ENCODE assay signal across 8 cellular contexts in the genomic region with DNA sequence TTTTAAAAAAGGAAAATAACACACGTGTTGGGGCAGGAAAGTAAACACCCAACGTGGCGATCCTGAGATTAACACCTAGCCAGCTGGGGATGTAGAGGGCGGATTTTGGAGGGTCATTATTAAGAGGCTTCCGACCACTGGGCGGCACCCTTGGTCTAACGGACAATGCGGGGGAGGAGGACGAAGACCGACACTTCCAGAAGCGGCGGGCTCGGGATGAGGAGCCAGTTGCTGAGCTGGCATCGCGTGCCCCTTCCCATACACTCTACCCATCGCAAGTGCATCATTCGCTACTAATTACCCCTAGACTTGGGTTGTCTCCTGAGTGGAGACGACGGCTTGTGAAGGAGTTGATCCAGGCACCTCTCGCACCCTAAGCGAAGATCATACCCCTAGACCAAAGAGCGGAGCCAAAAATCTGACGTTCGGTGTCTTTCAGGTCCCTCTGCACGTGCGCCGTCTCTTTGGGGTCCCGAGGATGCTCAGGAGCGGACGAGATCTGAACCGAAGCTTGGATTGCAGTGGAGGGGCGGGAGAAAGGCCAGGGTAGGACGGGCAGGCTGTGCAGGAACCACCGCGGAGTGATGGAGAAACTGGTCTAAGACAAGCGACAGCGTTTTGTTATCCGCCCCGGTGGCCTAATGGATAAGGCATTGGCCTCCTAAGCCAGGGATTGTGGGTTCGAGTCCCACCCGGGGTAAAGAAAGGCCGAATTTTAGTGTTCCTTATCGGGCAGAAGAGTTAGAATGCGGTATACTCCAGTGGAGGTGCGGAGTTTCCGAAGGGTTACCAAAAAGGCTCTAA. TPM values are rescaled to one million over a fixed set of nuclear protein-coding genes. Genes with fewer than 3 reads are reported as not detected.
DNase-seq lines count a peak whose midpoint lies in the region; ATAC-seq and TF ChIP-seq lines count a peak whose summit lies in the region.

No MANE protein-coding gene starts in this region.

- H3K9me3 Mint-ChIP-seq in chondrocyte (ENCODE audit: low read depth), result no peaks in the 10 kb centered on the region

- no peaks in the 10 kb centered on the region for H3K36me3 ChIP-seq in HAP-1 (replicated peaks)

- H3K9me3 ChIP-seq in HAP-1, result no peaks in the 10 kb centered on the region

- H3K4me1 Mint-ChIP-seq in chondrocyte (ENCODE audit: low read depth), result peaks cover 29% of the 10 kb centered on the region

- peak overlapping the region; percentile 76 for H3K4me3 Mint-ChIP-seq in chondrocyte (ENCODE audit: unreplicated experiment)

- in situ Hi-C loops in HAP-1 (cut with MboI; ENCODE audit: low sequenced_read_pairs), result no loop called here

- no peaks in the 10 kb centered on the region for H3K27me3 Mint-ChIP-seq in chondrocyte (ENCODE audit: low read depth)

- H3K36me3 Mint-ChIP-seq in chondrocyte (ENCODE audit: low read depth), result no peaks in the 10 kb centered on the region

- peak overlapping the region; percentile 51 for H3K4me3 ChIP-seq in AG09309 (ENCODE audit: control insufficient read depth, low read depth, low read length)
- H3K4me3 ChIP-seq in HAP-1, result peak overlapping the region; percentile 35

- ATAC-seq in activated CD4-positive, CD25-positive, alpha-beta regulatory T cell treated with anti-CD3 and anti-CD28 coated beads, Interleukin-2, amount 50 U/mL, for 24 hours, result peak; percentile 22 to 25
- no peak for ATAC-seq in HG03565 (IDR thresholded peaks at IDR 0.05; ENCODE audit: unreplicated experiment)

- TF ChIP-seq CTCF in AG09309 (IDR thresholded peaks at IDR 0.05; ENCODE audit: control insufficient read depth, insufficient read depth, low read depth, low read length, missing control alignments), result peak; percentile 43
- TF ChIP-seq CTCF in chondrocyte (IDR thresholded peaks at IDR 0.05), result peak; percentile 78

- H3K27ac Mint-ChIP-seq in chondrocyte (ENCODE audit: unreplicated experiment), result peak overlapping the region; percentile 87

- H3K27me3 ChIP-seq in HAP-1 (ENCODE audit: low read depth), result no peaks in the 10 kb centered on the region

- peaks cover 2% of the 10 kb centered on the region; the same call in 1 of the 2 replicates for H3K4me1 ChIP-seq in HAP-1

- DNase-seq in AG09309 (ENCODE audit: low read depth), result peak; percentile 62
- DNase-seq in HAP-1 (ENCODE audit: low spot score in 2 of 2), result peak; percentile 90 to 96
- DNase-seq in NCI-H226, result peak; percentile 85
- DNase-seq in chondrocyte (ENCODE audit: low spot score), result no peak
- peak; percentile 88 for DNase-seq in kidney glomerular epithelial cell (lab: John Stamatoyannopoulos, UW)
- peak; percentile 94 for DNase-seq in stimulated activated CD4-positive, alpha-beta T cell treated with anti-CD3 and anti-CD28 coated beads, Interleukin-15, amount 100 ng/mL, for 24 hours

RNA-seq across cellular contexts. Expression of a gene that starts 17.6 kb away (rescaled TPM):
- total RNA-seq in chondrocyte, result 10.6 to 13.0 TPM (median 10.8 TPM) in 3 replicates

RNA-seq across cellular contexts. Expression of a gene that starts 35.5 kb away (rescaled TPM):
- total RNA-seq in chondrocyte, result 0.37 to 0.38 TPM in 2 of 3 replicates, not detected in the other

RNA-seq across cellular contexts. Expression of a gene that starts 40.1 kb away (rescaled TPM):
- total RNA-seq in chondrocyte, result 12.9 to 13.7 TPM (median 13.2 TPM) in 3 replicates

RNA-seq across cellular contexts. Expression of a gene that starts 53.4 kb away (rescaled TPM):
- not detected in 3 replicates for total RNA-seq in chondrocyte
